ENCODE assay signal across 14 cellular contexts in genomic region chr5:170483701-170484458, GRCh38. TPM values are rescaled to one million over a fixed set of nuclear protein-coding genes. Genes with fewer than 3 reads are reported as not detected.
DNase-seq lines count a peak whose midpoint lies in the region; ATAC-seq, FAIRE-seq and TF ChIP-seq lines count a peak whose summit lies in the region.
"Had no signal": no experiment of that assay in that cellular context is flagged by ENCODE, and none has a peak within 500 bp of the region (broad histone marks: within the 10 kb centered on the region; RNA-seq: fewer than 3 reads in every experiment).

No MANE protein-coding gene starts in this region.

- H3K27me3 ChIP-seq in bronchial epithelial cell (ENCODE audit: control insufficient read depth, insufficient read depth, low read length) (no peaks in the 10 kb centered on the region), neuronal stem cell (ENCODE audit: control insufficient read depth in 3 of 3, insufficient read depth in 3 of 3, low read depth in 1 of 3, low read length in 3 of 3) (no peaks in the 10 kb centered on the region), gastrocnemius medialis (no peaks in the 10 kb centered on the region)
- H3K27me3 ChIP-seq: suprapubic skin had no signal

- in situ Hi-C loops in gastrocnemius medialis (cut with MboI; ENCODE audit: low sequenced_read_pairs in 4 of 4): no loop called here

- no peak for ATAC-seq in gastrocnemius medialis

- intact Hi-C loops in gastrocnemius medialis (cut with DNase I; ENCODE audit: low total_unique reads): no loop called here

- peak overlapping the region; percentile 45 for H3K23ac ChIP-seq in neuronal stem cell (ENCODE audit: low read depth, low read length, poor library complexity)

- H3K14ac ChIP-seq in neuronal stem cell (ENCODE audit: low read length): no peak overlapping the region

- no peak overlapping the region for H3K4me2 ChIP-seq in neuronal stem cell (ENCODE audit: insufficient read depth, low read length, poor library complexity, severe bottlenecking)

- no peak overlapping the region for H3K9ac ChIP-seq in neuronal stem cell (ENCODE audit: low read depth, low read length, poor library complexity)

- H3K27ac ChIP-seq in neuronal stem cell (replicated peaks; ENCODE audit: low read length) (no peak overlapping the region), gastrocnemius medialis (no peak overlapping the region)
- H3K27ac ChIP-seq: C4-2B, suprapubic skin had no signal

- H2BK5ac ChIP-seq in neuronal stem cell (ENCODE audit: low read length): no peak overlapping the region

- H3K9me3 ChIP-seq in neuronal stem cell (replicated peaks in 1 of 2; ENCODE audit: control insufficient read depth in 2 of 2, insufficient read depth in 1 of 2, low read depth in 1 of 2, low read length in 2 of 2) (no peaks in the 10 kb centered on the region), gastrocnemius medialis (no peaks in the 10 kb centered on the region)
- H3K9me3 ChIP-seq: suprapubic skin had no signal

- no peak overlapping the region for H2AFZ ChIP-seq in neuronal stem cell (ENCODE audit: low read length)

- TF ChIP-seq CTCF in bronchial epithelial cell (IDR thresholded peaks at IDR 0.05; ENCODE audit: insufficient read depth, low read length, severe bottlenecking) (no peak), gastrocnemius medialis (IDR thresholded peaks at IDR 0.05 in 4 of 5, conservative IDR thresholded peaks at IDR 0.05 in 1 of 5) (no peak), GM10266 (IDR thresholded peaks at IDR 0.05; ENCODE audit: control insufficient read depth, insufficient read depth, low read depth, missing control alignments) (no peak)

- peak; percentile 10 for DNase-seq in SIG-M5 treated with dmso at 0.1 percent for 504 hours (lab: John Stamatoyannopoulos, UW; ENCODE audit: unreplicated experiment)
- no peak for DNase-seq in SIG-M5 (lab: John Stamatoyannopoulos, UW)
- DNase-seq in NCI-H2107 (lab: John Stamatoyannopoulos, UW): peak; percentile 37
- DNase-seq in bronchial epithelial cell (ENCODE audit: low read depth): peak; percentile 13
- no peak for DNase-seq in neuronal stem cell (ENCODE audit: low spot score)
- DNase-seq in gastrocnemius medialis: no peak
- no peak for DNase-seq in GM10266 (ENCODE audit: extremely low spot score)
- DNase-seq in activated gamma-delta T cell treated with Interleukin-2 at 50 U/mL for 16 hours: no peak
- DNase-seq: activated effector memory CD4-positive, alpha-beta T cell treated with anti-CD3 and anti-CD28 coated beads, Interleukin-2, amount 50 U/mL, for 16 hours; effector memory CD4-positive, alpha-beta T cell; NCI-H82; stimulated activated CD4-positive, alpha-beta T cell treated with anti-CD3 and anti-CD28 coated beads, Interleukin-4, amount 100 ng/mL, for 1 hour had no signal

- FAIRE-seq in bronchial epithelial cell (lab: Jason Lieb, UNC): no peak

- H3K4ac ChIP-seq in neuronal stem cell (ENCODE audit: low read length): no peak overlapping the region

- peak overlapping the region; percentile 16 for H2BK120ac ChIP-seq in neuronal stem cell (ENCODE audit: low read depth, low read length)

- no peak overlapping the region for H2BK12ac ChIP-seq in neuronal stem cell (ENCODE audit: low read length)

- H3K4me3 ChIP-seq in bronchial epithelial cell (ENCODE audit: low read depth, low read length) (no peak overlapping the region), neuronal stem cell (ENCODE audit: low read length in 2 of 2) (no peak overlapping the region), gastrocnemius medialis (no peak overlapping the region)
- H3K4me3 ChIP-seq: suprapubic skin had no signal

- H3K18ac ChIP-seq in neuronal stem cell (ENCODE audit: low read length): peak overlapping the region; percentile 22

- H4K91ac ChIP-seq in neuronal stem cell (ENCODE audit: low read depth, low read length, poor library complexity): no peak overlapping the region

- H4K8ac ChIP-seq in neuronal stem cell (ENCODE audit: low read depth, low read length): no peak overlapping the region

- no peaks in the 10 kb centered on the region for H3K79me1 ChIP-seq in neuronal stem cell (ENCODE audit: low read depth, low read length)

- no CpG with 5 or more reads among the region's 19 CpGs for WGBS in neuronal stem cell (ENCODE audit: extremely low coverage in 2 of 2, insufficient read length in 2 of 2, insufficient replicate concordance in 1 of 2), 2 donors

- peak overlapping the region; percentile 18 for H2AK5ac ChIP-seq in neuronal stem cell (ENCODE audit: low read depth, low read length)

- no peak overlapping the region for H2BK15ac ChIP-seq in neuronal stem cell (ENCODE audit: low read length)

- no peaks in the 10 kb centered on the region for H3K36me3 ChIP-seq in bronchial epithelial cell (ENCODE audit: control insufficient read depth, insufficient read depth, low read length)
- H3K36me3 ChIP-seq in neuronal stem cell (replicated peaks in 1 of 2; ENCODE audit: control insufficient read depth in 2 of 2, insufficient read depth in 2 of 2, low read length in 2 of 2): no peaks in the 10 kb centered on the region
- H3K36me3 ChIP-seq in gastrocnemius medialis: no peaks in the 10 kb centered on the region
- H3K36me3 ChIP-seq: suprapubic skin had no signal

- peaks cover 6 to 8% of the 10 kb centered on the region in 2 donors for H3K4me1 ChIP-seq in neuronal stem cell (ENCODE audit: control insufficient read depth in 2 of 2, insufficient read depth in 1 of 2, low read depth in 1 of 2, low read length in 2 of 2)
- no peaks in the 10 kb centered on the region for H3K4me1 ChIP-seq in gastrocnemius medialis

- no peak for TF ChIP-seq POLR2A in gastrocnemius medialis (IDR thresholded peaks at IDR 0.05)

RNA-seq across cellular contexts. Expression of gene KCNIP1, which starts 19.9 kb away (rescaled TPM):
- total RNA-seq in bronchial epithelial cell (under 0.01 TPM in 1 of 2 replicates, not detected in the other), gastrocnemius medialis (not detected)
- 6.2 TPM for polyA plus RNA-seq in neuronal stem cell (2013, experiment 1 of 2)
- polyA plus RNA-seq in neuronal stem cell (2013, experiment 2 of 2): 6.7 TPM

Comparison
In these comparisons a context has a peak if more than half of its experiments do, and no peak if none do; other contexts are left out.
1. DNase-seq: peak in SIG-M5 treated with dmso at 0.1 percent for 504 hours (single experiment), NCI-H2107 (single experiment) and bronchial epithelial cell (single experiment); none in SIG-M5 (single experiment), neuronal stem cell (single experiment), gastrocnemius medialis (0 of 2), GM10266 (single experiment) and activated gamma-delta T cell treated with Interleukin-2 at 50 U/mL for 16 hours (single experiment).